18 cellular contexts compared by ENCODE assay signal in genomic region chr20:24787621-24788020, GRCh38.
DNase-seq lines count a peak whose midpoint lies in the region; ATAC-seq, FAIRE-seq and TF ChIP-seq lines count a peak whose summit lies in the region.
"Had no signal": no experiment of that assay in that cellular context is flagged by ENCODE, and none has a peak within 500 bp of the region (broad histone marks: within the 10 kb centered on the region; RNA-seq: fewer than 3 reads in every experiment).

No MANE protein-coding gene starts in this region.

- no peak for TF ChIP-seq RAD21 in A549 (conservative IDR thresholded peaks at IDR 0.05 in 1 of 2, IDR thresholded peaks at IDR 0.05 in 1 of 2)

- CTCF ChIA-PET in A549 (lab: Yijun Ruan, JAX), result interaction anchor here (11.6 kb wide), 1 partner anchor 7 kb away, joined by 66 read pairs; no protein-coding TSS in a partner anchor

- H4K20me1 ChIP-seq in BLaER1 (no peaks in the 10 kb centered on the region), OCI-LY3 (ENCODE audit: insufficient read depth, low read length) (no peaks in the 10 kb centered on the region)

- H2AFZ ChIP-seq in OCI-LY3 (ENCODE audit: low read depth, low read length), result no peak overlapping the region
- H2AFZ ChIP-seq: GM23248 had no signal

- no peaks in the 10 kb centered on the region for H3K9me3 ChIP-seq in A549
- no peaks in the 10 kb centered on the region for H3K9me3 ChIP-seq in BLaER1
- no peaks in the 10 kb centered on the region for H3K9me3 ChIP-seq in OCI-LY3 (ENCODE audit: insufficient read depth, low read length)
- H3K9me3 ChIP-seq in lower lobe of right lung, result no peaks in the 10 kb centered on the region

- no peak for TF ChIP-seq EP300 in A549 (IDR thresholded peaks at IDR 0.05)

- H3K79me2 ChIP-seq in OCI-LY3 (ENCODE audit: low read length), result no peaks in the 10 kb centered on the region

- no peaks in the 10 kb centered on the region for H3K36me3 ChIP-seq in BLaER1
- no peaks in the 10 kb centered on the region for H3K36me3 ChIP-seq in OCI-LY3 (replicated peaks; ENCODE audit: low read depth, low read length)
- H3K36me3 ChIP-seq in lower lobe of right lung, result no peaks in the 10 kb centered on the region

- DNase-seq in A549 (ENCODE audit: low read depth in 1 of 2, low spot score in 1 of 2) (no peak), lower lobe of right lung (peak; percentile 14), sciatic nerve (ENCODE audit: low spot score) (no peak), left lobe of liver (ENCODE audit: low spot score) (no peak)
- DNase-seq in activated CD8-positive, alpha-beta memory T cell treated with anti-CD3 and anti-CD28 coated beads, Interleukin-2, amount 50 U/mL, for 48 hours, result no peak
- DNase-seq: C1 segment of cervical spinal cord; Calu3; CD4-positive, alpha-beta memory T cell; COR-L47; DMS53; GF-D8; GM23248; H7; HCEC 1CT had no signal

- POLR2A ChIA-PET in A549 (lab: Yijun Ruan, JAX), result no interaction called here

- H3K4me2 ChIP-seq in A549 (no peak overlapping the region), BLaER1 (peak overlapping the region; percentile 89), OCI-LY3 (ENCODE audit: low read length) (peak overlapping the region; percentile 3)

- no peak overlapping the region for H3K27ac ChIP-seq in A549
- peak overlapping the region; percentile 80 for H3K27ac ChIP-seq in BLaER1
- H3K27ac ChIP-seq in OCI-LY3 (ENCODE audit: low read length), result no peak overlapping the region
- H3K27ac ChIP-seq in lower lobe of right lung, result no peak overlapping the region
- H3K27ac ChIP-seq: GM23248 had no signal

- H3K9ac ChIP-seq in BLaER1, result peak overlapping the region; percentile 63; the same call in 1 of the 2 replicates
- no peak overlapping the region for H3K9ac ChIP-seq in OCI-LY3 (ENCODE audit: low read length)
- H3K9ac ChIP-seq: GM23248 had no signal

- H3K4me3 ChIP-seq in A549 (no peak overlapping the region), BLaER1 (peak overlapping the region; percentile 27; the same call in 1 of the 2 replicates), OCI-LY3 (ENCODE audit: low read length) (no peak overlapping the region), lower lobe of right lung (no peak overlapping the region)
- H3K4me3 ChIP-seq: GM23248 had no signal

- TF ChIP-seq CTCF in A549 (IDR thresholded peaks at IDR 0.05), result no peak
- TF ChIP-seq CTCF in OCI-LY3 (IDR thresholded peaks at IDR 0.05; ENCODE audit: low read depth, low read length), result no peak
- TF ChIP-seq CTCF in lower lobe of right lung (IDR thresholded peaks at IDR 0.05), result no peak

- ATAC-seq in A549 (no peak), lower lobe of right lung (no peak), sciatic nerve (no peak), left lobe of liver (no peak)

- no peak for TF ChIP-seq POLR2A in A549 (IDR thresholded peaks at IDR 0.05; ENCODE audit: low read length)

- no peak for FAIRE-seq in A549 (lab: Jason Lieb, UNC)
- FAIRE-seq: GM12891, H1 had no signal

- no peaks in the 10 kb centered on the region for H3K27me3 ChIP-seq in BLaER1
- peaks cover 56% of the 10 kb centered on the region for H3K27me3 ChIP-seq in OCI-LY3 (ENCODE audit: low read depth, low read length)
- H3K27me3 ChIP-seq in lower lobe of right lung (ENCODE audit: low read depth), result no peaks in the 10 kb centered on the region

- WGBS in A549 (ENCODE audit: missing lambda C conversion rate), result 67% methylated on average over 8 of the region's 8 CpGs

- H3K4me1 ChIP-seq in A549 (no peaks in the 10 kb centered on the region), BLaER1 (peaks cover 96% of the 10 kb centered on the region), OCI-LY3 (ENCODE audit: low read length) (peaks cover 36% of the 10 kb centered on the region), lower lobe of right lung (no peaks in the 10 kb centered on the region)

- intact Hi-C loops in lower lobe of right lung (cut with DNase I), result no loop called here
- intact Hi-C loops in sciatic nerve (cut with DNase I), result no loop called here

TF ChIP-seq in A549, 52 proteins besides CTCF, POLR2A, EP300 and RAD21:
- no peak for TF ChIP-seq BHLHE40 (IDR thresholded peaks at IDR 0.05; ENCODE audit: low read depth, low read length)
- TF ChIP-seq RARB (CRISPR knock-in tag; IDR thresholded peaks at IDR 0.05), result no peak
- TF ChIP-seq RNF2 (IDR thresholded peaks at IDR 0.05; ENCODE audit: borderline replicate concordance, low read depth), result no peak
- TF ChIP-seq ZFP36 (IDR thresholded peaks at IDR 0.05; ENCODE audit: borderline replicate concordance, partially characterized antibody), result no peak
- TF ChIP-seq USF2 (IDR thresholded peaks at IDR 0.05), result 0 out of 2 replicates have a peak, but pooled peaks have one; percentile 15
